Comparison of ENCODE assay signal across 8 cellular contexts in the genomic region with DNA sequence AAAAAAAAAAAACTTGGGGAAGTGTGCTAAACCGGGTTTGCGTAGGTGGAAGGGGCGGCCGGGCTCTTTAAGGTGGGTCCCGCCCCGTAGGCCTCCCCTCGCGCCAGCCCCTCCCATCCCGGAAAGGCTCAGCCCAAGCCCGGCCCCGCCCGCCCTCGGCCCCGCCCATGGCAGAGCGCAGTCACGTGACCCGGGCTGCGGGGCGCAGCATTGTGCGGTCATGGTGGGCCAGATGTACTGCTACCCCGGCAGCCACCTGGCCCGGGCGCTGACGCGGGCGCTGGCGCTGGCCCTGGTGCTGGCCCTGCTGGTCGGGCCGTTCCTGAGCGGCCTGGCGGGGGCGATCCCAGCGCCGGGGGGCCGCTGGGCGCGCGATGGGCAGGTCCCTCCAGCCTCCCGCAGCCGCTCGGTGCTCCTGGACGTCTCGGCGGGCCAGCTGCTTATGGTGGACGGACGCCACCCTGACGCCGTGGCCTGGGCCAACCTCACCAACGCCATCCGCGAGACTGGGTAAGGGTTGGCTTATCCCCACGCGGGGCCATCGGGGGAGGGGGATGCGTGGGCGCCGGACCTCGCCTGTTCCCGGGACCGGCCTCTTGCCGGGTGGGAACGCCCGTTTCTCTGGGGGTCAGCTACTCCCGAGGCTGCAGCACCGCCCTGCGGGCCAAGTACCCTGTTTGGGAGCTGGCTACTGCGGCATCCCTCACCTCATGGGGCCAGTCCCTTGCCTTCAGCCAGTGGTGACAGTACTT. TPM values are rescaled to one million over a fixed set of nuclear protein-coding genes. Genes with fewer than 3 reads are reported as not detected.
DNase-seq lines count a peak whose midpoint lies in the region; ATAC-seq and TF ChIP-seq lines count a peak whose summit lies in the region.

A gene with protein sequence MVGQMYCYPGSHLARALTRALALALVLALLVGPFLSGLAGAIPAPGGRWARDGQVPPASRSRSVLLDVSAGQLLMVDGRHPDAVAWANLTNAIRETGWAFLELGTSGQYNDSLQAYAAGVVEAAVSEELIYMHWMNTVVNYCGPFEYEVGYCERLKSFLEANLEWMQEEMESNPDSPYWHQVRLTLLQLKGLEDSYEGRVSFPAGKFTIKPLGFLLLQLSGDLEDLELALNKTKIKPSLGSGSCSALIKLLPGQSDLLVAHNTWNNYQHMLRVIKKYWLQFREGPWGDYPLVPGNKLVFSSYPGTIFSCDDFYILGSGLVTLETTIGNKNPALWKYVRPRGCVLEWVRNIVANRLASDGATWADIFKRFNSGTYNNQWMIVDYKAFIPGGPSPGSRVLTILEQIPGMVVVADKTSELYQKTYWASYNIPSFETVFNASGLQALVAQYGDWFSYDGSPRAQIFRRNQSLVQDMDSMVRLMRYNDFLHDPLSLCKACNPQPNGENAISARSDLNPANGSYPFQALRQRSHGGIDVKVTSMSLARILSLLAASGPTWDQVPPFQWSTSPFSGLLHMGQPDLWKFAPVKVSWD (plus strand): TSS at position 207 of the 752 bp plus-strand sequence. CDS start 14 bp downstream, at position 221.

- no TSS peak for BruUV-seq in PC-3 (replicated peaks; lab: Mats Ljungman, UMichigan)

- peak within 1 kb of the TSS; percentile 86 for H3K4me2 ChIP-seq in PC-3 (ENCODE audit: low read length)

- POLR2A ChIA-PET in PC-3 (lab: Charles Lee; ENCODE audit: unreplicated experiment): no interaction called here

- H3K9ac ChIP-seq in PC-3 (ENCODE audit: low read length) (peak within 1 kb of the TSS; percentile 81), mucosa of rectum (ENCODE audit: low read depth in 1 of 2, low read length in 2 of 2) (peak within 1 kb of the TSS; percentile 68 to 88)

- H3K4me1 ChIP-seq in PC-3 (ENCODE audit: insufficient read depth, low read length) (peaks cover 12% of the 10 kb centered on the region), mucosa of rectum (ENCODE audit: control insufficient read depth in 2 of 2, insufficient read depth in 2 of 2, low read length in 2 of 2) (peaks cover 8 to 16% of the 10 kb centered on the region in 2 donors)

- no peaks in the 10 kb centered on the region for H3K36me3 ChIP-seq in PC-3 (ENCODE audit: low read depth, low read length)
- H3K36me3 ChIP-seq in mucosa of rectum (ENCODE audit: control insufficient read depth in 2 of 2, insufficient read depth in 2 of 2, low read length in 2 of 2): no peaks in the 10 kb centered on the region

- no peaks in the 10 kb centered on the region for H3K9me2 ChIP-seq in PC-3 (replicated peaks; ENCODE audit: low read length)

- ATAC-seq in GM21526 (IDR thresholded peaks at IDR 0.05; ENCODE audit: low FRiP score, unreplicated experiment) (peak; percentile 93), PC-3 (peak; percentile 91)

- peak within 1 kb of the TSS; percentile 89 for H2AFZ ChIP-seq in PC-3 (ENCODE audit: low read length)

- no peak for TF ChIP-seq CTCF in PC-3 (conservative IDR thresholded peaks at IDR 0.05; ENCODE audit: low read depth, low read length)

- CTCF ChIA-PET in PC-3 (lab: Charles Lee): interaction anchor here (0.5 kb wide), 1 partner anchor 161 kb away, joined by 7 read pairs; no protein-coding TSS in a partner anchor

- H3K4me3 ChIP-seq in PC-3 (ENCODE audit: low read length) (peak within 1 kb of the TSS; percentile 86), mucosa of rectum (ENCODE audit: low read length in 2 of 2) (peak within 1 kb of the TSS; percentile 72 to 77)

- peak; percentile 81 for DNase-seq in DMS 273 treated with DMSO at 0.1 percent for 48 hours (lab: John Stamatoyannopoulos, UW)
- peak; percentile 95 for DNase-seq in HuH-7 (ENCODE audit: low spot score)
- DNase-seq in PC-3: peak; percentile 93
- DNase-seq in activated T-cell treated with anti-CD3 and anti-CD28 coated beads for 48 hours (ENCODE audit: low read depth): peak; percentile 92
- peak; percentile 33 for DNase-seq in epithelial cell of prostate (ENCODE audit: low read depth, low spot score)
- DNase-seq in stimulated activated CD8-positive, alpha-beta memory T cell treated with anti-CD3 and anti-CD28 coated beads, Interleukin-4, amount 100 ng/mL, for 4 hours (ENCODE audit: low read depth in 2 of 2, low spot score in 1 of 2): peak; percentile 87 to 90

- peaks cover 4% of the 10 kb centered on the region for H3F3A ChIP-seq in PC-3 (ENCODE audit: low read length, unreplicated experiment)

- H3K27me3 ChIP-seq in PC-3 (ENCODE audit: low read length): no peaks in the 10 kb centered on the region
- H3K27me3 ChIP-seq in mucosa of rectum (ENCODE audit: control insufficient read depth in 2 of 2, insufficient read depth in 2 of 2, low read length in 2 of 2): no peaks in the 10 kb centered on the region

- H3K27ac ChIP-seq in PC-3 (ENCODE audit: low read length) (peak within 1 kb of the TSS; percentile 13; the same call in 1 of the 2 replicates), epithelial cell of prostate (peak within 1 kb of the TSS; percentile 14), mucosa of rectum (ENCODE audit: low read depth in 2 of 2, low read length in 2 of 2) (peak within 1 kb of the TSS; percentile 71 to 77)

- no peaks in the 10 kb centered on the region for H3K9me3 ChIP-seq in PC-3 (ENCODE audit: low read length)
- H3K9me3 ChIP-seq in mucosa of rectum (ENCODE audit: control insufficient read depth in 2 of 2, low read length in 2 of 2): no peaks in the 10 kb centered on the region

- H3K79me2 ChIP-seq in PC-3 (ENCODE audit: low read length): peaks cover 25% of the 10 kb centered on the region

- H4K20me1 ChIP-seq in PC-3 (ENCODE audit: low read length): peaks cover 12% of the 10 kb centered on the region; the same call in 1 of the 2 replicates

- intact Hi-C loops in PC-3 (cut with micrococcal nuclease): loop anchor here (1.0 to 5.0 kb wide), 4 partner anchors 23 to 161 kb away; a partner anchor contains a TSS

RNA-seq across cellular contexts. Expression of the gene that starts here (rescaled TPM):
- total RNA-seq in PC-3 (2014; rRNA removed): 18.8 and 38.1 TPM in 2 replicates

Comparison
In these comparisons a context has a peak if more than half of its experiments do, and no peak if none do; other contexts are left out.
1. Peak in every context shown above with its lines: DNase-seq, ATAC-seq, H3K4me3 ChIP-seq and H3K27ac ChIP-seq.
2. DNase-seq: peak in every context shown above with its lines; median percentile 95 in HuH-7; 93 in PC-3; 92 in activated T-cell treated with anti-CD3 and anti-CD28 coated beads for 48 hours; 88 in stimulated activated CD8-positive, alpha-beta memory T cell treated with anti-CD3 and anti-CD28 coated beads, Interleukin-4, amount 100 ng/mL, for 4 hours; 81 in DMS 273 treated with DMSO at 0.1 percent for 48 hours; 33 in epithelial cell of prostate.
3. H3K27ac ChIP-seq: peak in every context shown above with its lines; median percentile 74 in mucosa of rectum; 14 in epithelial cell of prostate; 13 in PC-3.